ENCODE assay signal across 1 cellular context in genomic region chr3:4493008-4493930, GRCh38.
TF ChIP-seq lines count a peak whose summit lies in the region.

ITPR1 (plus strand) TSS chr3:4493348; CDS start chr3:4516492, 23,144 bp downstream.

TF ChIP-seq in A549, 52 proteins besides CTCF, POLR2A, EP300 and RAD21 (continued from another document):
- TF ChIP-seq PBX3 (IDR thresholded peaks at IDR 0.05) (0 out of 2 replicates have a peak, but pooled peaks have one; percentile 31), RARB (CRISPR knock-in tag; IDR thresholded peaks at IDR 0.05) (no peak), HEYL (CRISPR knock-in tag; IDR thresholded peaks at IDR 0.05) (no peak), ATOH8 (CRISPR knock-in tag; IDR thresholded peaks at IDR 0.05; ENCODE audit: low read depth) (no peak; the same call in 1 of the 2 replicates), CBX2 (IDR thresholded peaks at IDR 0.05; ENCODE audit: borderline replicate concordance, low read depth) (no peak), CEBPB (IDR thresholded peaks at IDR 0.05) (no peak), JUNB (IDR thresholded peaks at IDR 0.05) (no peak), EHMT2 (IDR thresholded peaks at IDR 0.05; ENCODE audit: low read depth) (no peak), ZFP36 (IDR thresholded peaks at IDR 0.05; ENCODE audit: borderline replicate concordance, partially characterized antibody) (no peak), NFE2L2 (conservative IDR thresholded peaks at IDR 0.05; ENCODE audit: low read length) (no peak), KDM5A (IDR thresholded peaks at IDR 0.05) (no peak), HES2 (IDR thresholded peaks at IDR 0.05) (no peak), HMGXB4 (CRISPR knock-in tag; IDR thresholded peaks at IDR 0.05; ENCODE audit: borderline replicate concordance) (no peak), TFCP2L1 (CRISPR knock-in tag; IDR thresholded peaks at IDR 0.05) (no peak), HDAC2 (IDR thresholded peaks at IDR 0.05) (no peak), MAFK (IDR thresholded peaks at IDR 0.05; ENCODE audit: partially characterized antibody) (no peak), PHF8 (IDR thresholded peaks at IDR 0.05; ENCODE audit: borderline replicate concordance, low read depth) (peak; percentile 26; the same call in 1 of the 2 replicates), ELK1 (IDR thresholded peaks at IDR 0.05; ENCODE audit: low read depth, low read length) (no peak), GATA3 (IDR thresholded peaks at IDR 0.05; ENCODE audit: borderline replicate concordance) (no peak), ESRRA (IDR thresholded peaks at IDR 0.05; ENCODE audit: borderline replicate concordance, low read length) (no peak), TP53 (CRISPR knock-in tag; IDR thresholded peaks at IDR 0.05) (no peak), POLR2AphosphoS2 (conservative IDR thresholded peaks at IDR 0.05; ENCODE audit: low read length) (no peak), RNF2 (IDR thresholded peaks at IDR 0.05; ENCODE audit: borderline replicate concordance, low read depth) (no peak), BCL3 (IDR thresholded peaks at IDR 0.05) (peak; percentile 92), ZNF302 (CRISPR knock-in tag; IDR thresholded peaks at IDR 0.05) (no peak)
